14 cellular contexts compared by ENCODE assay signal in genomic region chr3:192869131-192870027, GRCh38. TPM values are rescaled to one million over a fixed set of nuclear protein-coding genes. Genes with fewer than 3 reads are reported as not detected.
DNase-seq lines count a peak whose midpoint lies in the region; ATAC-seq, FAIRE-seq and TF ChIP-seq lines count a peak whose summit lies in the region.
"Had no signal": no experiment of that assay in that cellular context is flagged by ENCODE, and none has a peak within 500 bp of the region (broad histone marks: within the 10 kb centered on the region; RNA-seq: fewer than 3 reads in every experiment).

No MANE protein-coding gene starts in this region.

- DNase-seq in A549 (ENCODE audit: low read depth in 1 of 2, low spot score in 1 of 2) (no peak), MG63 (peak; percentile 66), dermis blood vessel endothelial cell (peak; percentile 38), HepG2 (ENCODE audit: low spot score) (no peak), NCI-H524 (lab: John Stamatoyannopoulos, UW) (no peak), DMS153 treated with DMSO at 0.1 percent for 48 hours (lab: John Stamatoyannopoulos, UW; ENCODE audit: unreplicated experiment) (no peak), KG1 (lab: John Stamatoyannopoulos, UW) (no peak)
- no peak for DNase-seq in activated naive CD4-positive, alpha-beta T cell treated with anti-CD3 and anti-CD28 coated beads, Interleukin-2, amount 50 U/mL, for 16 hours
- DNase-seq: activated CD4-positive, CD25-positive, alpha-beta regulatory T cell; NCI-H2107; Peyer's patch had no signal

- BruUV-seq in HepG2 (replicated peaks; lab: Mats Ljungman, UMichigan), result no TSS peak

- CTCF ChIA-PET in A549 (lab: Yijun Ruan, JAX) (interaction anchor here (1.1 kb wide), 1 partner anchor 86 kb away, joined by 3 read pairs; no protein-coding TSS in a partner anchor), HepG2 (lab: Yijun Ruan, JAX; ENCODE audit: low intra/inter-chr PET ratio, low total read pairs) (no interaction called here)

- no peak overlapping the region for H3K4me3 ChIP-seq in A549
- H3K4me3 ChIP-seq in MG63, result no peak overlapping the region
- no peak overlapping the region for H3K4me3 ChIP-seq in HepG2 (replicated peaks in 1 of 3; ENCODE audit: insufficient read depth in 1 of 3, low read depth in 2 of 3, low read length in 3 of 3)
- H3K4me3 ChIP-seq: hepatocyte, Peyer's patch had no signal

- no peak for TF ChIP-seq CTCF in A549 (IDR thresholded peaks at IDR 0.05)
- no peak for TF ChIP-seq CTCF in HepG2 (CRISPR knock-in tag; IDR thresholded peaks at IDR 0.05)

- no peaks in the 10 kb centered on the region for H4K20me1 ChIP-seq in HepG2 (ENCODE audit: insufficient read depth, low read length)

- FAIRE-seq in A549 (lab: Jason Lieb, UNC) (no peak), HepG2 (lab: Jason Lieb, UNC) (no peak)
- FAIRE-seq: A204.1, colon had no signal

- H3K4me2 ChIP-seq in A549 (peak overlapping the region; percentile 25; the same call in 1 of the 3 replicates), HepG2 (ENCODE audit: low read depth, low read length) (no peak overlapping the region)
- H3K4me2 ChIP-seq: hepatocyte had no signal

- H3K4me1 ChIP-seq in A549, result peaks cover 15% of the 10 kb centered on the region; the same call in 2 of the 3 replicates
- peaks cover 6% of the 10 kb centered on the region; the same call in 1 of the 2 replicates for H3K4me1 ChIP-seq in HepG2 (ENCODE audit: insufficient read depth, low read length)

- H2AFZ ChIP-seq in HepG2 (ENCODE audit: low read length), result no peak overlapping the region
- H2AFZ ChIP-seq: hepatocyte had no signal

- no peaks in the 10 kb centered on the region for H3K79me2 ChIP-seq in HepG2 (ENCODE audit: insufficient read depth, low read length)

- in situ Hi-C loops in HepG2 (cut with HindIII; ENCODE audit: extremely low pct_ligation_motif_present, low pct_unique_long_range_greater_than_20kb), result no loop called here

- no peak for TF ChIP-seq RAD21 in A549 (conservative IDR thresholded peaks at IDR 0.05 in 1 of 2, IDR thresholded peaks at IDR 0.05 in 1 of 2)
- no peak for TF ChIP-seq RAD21 in HepG2 (CRISPR knock-in tag; IDR thresholded peaks at IDR 0.05)

- POLR2A ChIA-PET in A549 (lab: Yijun Ruan, JAX) (no interaction called here), HepG2 (lab: Yijun Ruan, JAX) (no interaction called here)

- H3K27me3 ChIP-seq in MG63, result no peaks in the 10 kb centered on the region
- H3K27me3 ChIP-seq in HepG2 (ENCODE audit: control insufficient read depth in 1 of 2, insufficient read depth in 2 of 2, low read length in 2 of 2), result no peaks in the 10 kb centered on the region
- H3K27me3 ChIP-seq: hepatocyte, Peyer's patch had no signal

- WGBS in A549 (ENCODE audit: missing lambda C conversion rate), result 78% methylated on average over 4 of the region's 4 CpGs
- WGBS in HepG2 (ENCODE audit: low lambda C conversion rate), result 91% methylated on average over 4 of the region's 4 CpGs

- H3K27ac ChIP-seq in A549, result peak overlapping the region in 1 of 2 experiments; percentile 49; a peak in 3 of 6 replicates
- H3K27ac ChIP-seq in HepG2 (ENCODE audit: extremely low read length, insufficient read depth, low read length), result no peak overlapping the region
- H3K27ac ChIP-seq: hepatocyte, Peyer's patch had no signal

- intact Hi-C loops in HepG2 (cut with micrococcal nuclease; ENCODE audit: unreplicated experiment), result no loop called here

- H3K36me3 ChIP-seq in MG63, result 0 out of 2 replicates have a peak, but pooled peaks cover 3% of the 10 kb centered on the region
- no peaks in the 10 kb centered on the region for H3K36me3 ChIP-seq in HepG2 (replicated peaks in 1 of 2; ENCODE audit: control insufficient read depth in 1 of 2, insufficient read depth in 2 of 2, low read length in 2 of 2)
- H3K36me3 ChIP-seq: Peyer's patch had no signal

- TF ChIP-seq POLR2A in A549 (IDR thresholded peaks at IDR 0.05; ENCODE audit: low read length) (no peak), HepG2 (IDR thresholded peaks at IDR 0.05; ENCODE audit: insufficient read depth in 1 of 2, low read depth in 2 of 2, low read length in 2 of 2) (no peak)

- ATAC-seq in A549 (no peak), HepG2 (no peak)

- no peak for TF ChIP-seq EP300 in A549 (IDR thresholded peaks at IDR 0.05)
- no peak for TF ChIP-seq EP300 in HepG2 (IDR thresholded peaks at IDR 0.05; ENCODE audit: low read depth in 2 of 2, low read length in 2 of 2)
- no peak for TF ChIP-seq EP300 in HepG2 (CRISPR knock-in tag; IDR thresholded peaks at IDR 0.05; ENCODE audit: borderline replicate concordance)

- H3K9ac ChIP-seq in HepG2 (ENCODE audit: insufficient read depth, low read depth, low read length), result no peak overlapping the region

- H3K9me3 ChIP-seq in A549 (no peaks in the 10 kb centered on the region), MG63 (no peaks in the 10 kb centered on the region), HepG2 (ENCODE audit: low read length) (no peaks in the 10 kb centered on the region)
- H3K9me3 ChIP-seq: Peyer's patch had no signal

TF ChIP-seq in A549, 52 proteins besides CTCF, POLR2A, EP300 and RAD21 (continues in another document):
- TF ChIP-seq HDAC2 (IDR thresholded peaks at IDR 0.05), result no peak
- no peak for TF ChIP-seq RFX5 (IDR thresholded peaks at IDR 0.05)
- TF ChIP-seq, protein P1, sequence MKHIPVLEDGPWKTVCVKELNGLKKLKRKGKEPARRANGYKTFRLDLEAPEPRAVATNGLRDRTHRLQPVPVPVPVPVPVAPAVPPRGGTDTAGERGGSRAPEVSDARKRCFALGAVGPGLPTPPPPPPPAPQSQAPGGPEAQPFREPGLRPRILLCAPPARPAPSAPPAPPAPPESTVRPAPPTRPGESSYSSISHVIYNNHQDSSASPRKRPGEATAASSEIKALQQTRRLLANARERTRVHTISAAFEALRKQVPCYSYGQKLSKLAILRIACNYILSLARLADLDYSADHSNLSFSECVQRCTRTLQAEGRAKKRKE (CRISPR knock-in tag; IDR thresholded peaks at IDR 0.05; ENCODE audit: low read depth), result no peak
- no peak for TF ChIP-seq TFCP2L1 (CRISPR knock-in tag; IDR thresholded peaks at IDR 0.05)
- no peak for TF ChIP-seq POLR2AphosphoS2 (conservative IDR thresholded peaks at IDR 0.05; ENCODE audit: low read length)
- no peak for TF ChIP-seq CHD4 (IDR thresholded peaks at IDR 0.05; ENCODE audit: borderline replicate concordance)
- no peak for TF ChIP-seq EHMT2 (IDR thresholded peaks at IDR 0.05; ENCODE audit: low read depth)
- no peak for TF ChIP-seq GATA3 (IDR thresholded peaks at IDR 0.05; ENCODE audit: borderline replicate concordance)
- TF ChIP-seq MYC (IDR thresholded peaks at IDR 0.05; ENCODE audit: borderline replicate concordance, low read length), result no peak

TF ChIP-seq in HepG2, 621 proteins besides CTCF, POLR2A, EP300 and RAD21:
- TF ChIP-seq, protein P2, sequence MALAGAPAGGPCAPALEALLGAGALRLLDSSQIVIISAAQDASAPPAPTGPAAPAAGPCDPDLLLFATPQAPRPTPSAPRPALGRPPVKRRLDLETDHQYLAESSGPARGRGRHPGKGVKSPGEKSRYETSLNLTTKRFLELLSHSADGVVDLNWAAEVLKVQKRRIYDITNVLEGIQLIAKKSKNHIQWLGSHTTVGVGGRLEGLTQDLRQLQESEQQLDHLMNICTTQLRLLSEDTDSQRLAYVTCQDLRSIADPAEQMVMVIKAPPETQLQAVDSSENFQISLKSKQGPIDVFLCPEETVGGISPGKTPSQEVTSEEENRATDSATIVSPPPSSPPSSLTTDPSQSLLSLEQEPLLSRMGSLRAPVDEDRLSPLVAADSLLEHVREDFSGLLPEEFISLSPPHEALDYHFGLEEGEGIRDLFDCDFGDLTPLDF (CRISPR knock-in tag; IDR thresholded peaks at IDR 0.05), result no peak
- peak; percentile 47 for TF ChIP-seq HNRNPK (IDR thresholded peaks at IDR 0.05; ENCODE audit: low read depth, low read length, poor library complexity, severe bottlenecking)
- TF ChIP-seq, protein P3, sequence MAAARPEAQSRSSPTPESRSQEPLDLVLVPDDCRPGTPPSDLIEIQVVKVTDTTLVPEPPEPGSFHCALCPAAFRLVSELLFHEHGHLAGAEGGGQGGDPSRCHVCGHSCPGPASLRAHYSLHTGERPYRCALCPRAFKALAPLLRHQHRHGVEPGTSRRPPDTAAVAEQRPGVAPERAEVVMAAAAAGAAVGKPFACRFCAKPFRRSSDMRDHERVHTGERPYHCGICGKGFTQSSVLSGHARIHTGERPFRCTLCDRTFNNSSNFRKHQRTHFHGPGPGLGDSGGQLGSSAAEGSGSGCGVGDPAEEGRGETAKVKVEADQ (CRISPR knock-in tag; IDR thresholded peaks at IDR 0.05; ENCODE audit: borderline replicate concordance), result no peak
TF ChIP-seq in HepG2: peak in this region for 1.

RNA-seq across cellular contexts. Expression of gene MB21D2, which starts 48.3 kb away (rescaled TPM):
- polyA plus RNA-seq in A549 (2011; rRNA removed) (6.6 and 7.5 TPM in 2 replicates), A549 (2017; fragmentation: RNase III; extraction: RNeasy Plus Mini Kit Qiagen cat#74134 plus additional on column Dnase treatment) (4.8 to 5.5 TPM (median 5.4 TPM) in 3 replicates), HepG2 (2011; rRNA removed) (0.85 and 0.90 TPM in 2 replicates)
- polyA plus RNA-seq in A549 (2012; cell fraction: cytosol; rRNA removed), result 3.3 and 4.3 TPM in 2 replicates
- polyA plus RNA-seq in A549 (2012; cell fraction: nucleus; rRNA removed), result 4.5 and 5.0 TPM in 2 replicates
- 12.8 and 14.4 TPM in 2 replicates for polyA minus RNA-seq in A549 (2011; rRNA and poly(A)+ RNA removed)
- 23.8 and 26.4 TPM in 2 replicates for total RNA-seq in MG63 (2014; rRNA removed; shearing (Covaris generic); ENCODE audit: low replicate concordance)
- total RNA-seq in dermis blood vessel endothelial cell (3.9 and 4.0 TPM in 2 replicates), HepG2 (2016; rRNA removed; fragmentation: Illumina TruSeq; extraction: Trizol) (1.6 and 2.8 TPM in 2 replicates)
- total RNA-seq in HepG2 (2016; cell fraction: cytosol; rRNA removed; fragmentation: Illumina TruSeq; extraction: Trizol; ENCODE audit: low read depth), result 0.26 and 0.40 TPM in 2 replicates
- 2.0 and 2.4 TPM in 2 replicates for total RNA-seq in HepG2 (2016; cell fraction: insoluble cytoplasmic fraction; rRNA removed; fragmentation: Illumina TruSeq; extraction: Trizol)
- total RNA-seq in HepG2 (2016; cell fraction: membrane; rRNA removed; fragmentation: Illumina TruSeq; extraction: Trizol), result 0.93 and 1.1 TPM in 2 replicates
- 1.3 and 1.9 TPM in 2 replicates for total RNA-seq in HepG2 (2016; cell fraction: nucleus; rRNA removed; fragmentation: Illumina TruSeq; extraction: Trizol)
- 0.62 and 0.71 TPM in 2 replicates for polyA plus RNA-seq in HepG2 (2011; cell fraction: cytosol; rRNA removed)
- polyA plus RNA-seq in HepG2 (2011; cell fraction: nucleus; rRNA removed), result 0.37 and 0.73 TPM in 2 replicates
- 0.79 and 0.98 TPM in 2 replicates for polyA plus RNA-seq in HepG2 (2012)
- polyA plus RNA-seq in HepG2 (2016; cell fraction: cytosol; fragmentation: Illumina TruSeq; extraction: Trizol; ENCODE audit: low read depth), result 0.07 and 0.15 TPM in 2 replicates
- polyA plus RNA-seq in HepG2 (2016; cell fraction: insoluble cytoplasmic fraction; fragmentation: Illumina TruSeq; extraction: Trizol; ENCODE audit: low read depth), result 1.9 TPM in 2 replicates
- 0.37 and 0.52 TPM in 2 replicates for polyA plus RNA-seq in HepG2 (2016; cell fraction: membrane; fragmentation: Illumina TruSeq; extraction: Trizol; ENCODE audit: low read depth)
- polyA plus RNA-seq in HepG2 (2016; cell fraction: nucleus; fragmentation: Illumina TruSeq; extraction: Trizol; ENCODE audit: insufficient read depth, low read depth), result 1.1 and 1.4 TPM in 2 replicates
- 2.4 and 4.8 TPM in 2 replicates for polyA minus RNA-seq in HepG2 (2011; rRNA and poly(A)+ RNA removed; ENCODE audit: low replicate concordance)
- polyA minus RNA-seq in HepG2 (2011; cell fraction: cytosol; rRNA and poly(A)+ RNA removed), result 0.97 and 1.3 TPM in 2 replicates
- polyA minus RNA-seq in HepG2 (2011; cell fraction: nucleus; rRNA and poly(A)+ RNA removed), result 2.4 and 3.6 TPM in 2 replicates

Comparison
In these comparisons a context has a peak if more than half of its experiments do, and no peak if none do; other contexts are left out.
1. DNase-seq: peak in MG63 (single experiment) and dermis blood vessel endothelial cell (single experiment); none in A549 (0 of 2), HepG2 (single experiment), NCI-H524 (0 of 2), DMS153 treated with DMSO at 0.1 percent for 48 hours (single experiment), KG1 (single experiment) and activated naive CD4-positive, alpha-beta T cell treated with anti-CD3 and anti-CD28 coated beads, Interleukin-2, amount 50 U/mL, for 16 hours (single experiment).